8 cellular contexts compared by ENCODE assay signal in genomic region chr14:61178226-61179060, GRCh38.
A peak's percentile ranks its signal among the peaks of the same experiment; 100 is the strongest.
DNase-seq lines count a peak whose midpoint lies in the region; ATAC-seq, FAIRE-seq and TF ChIP-seq lines count a peak whose summit lies in the region.

No MANE protein-coding gene starts in this region.

- H3K27ac Mint-ChIP-seq in activated CD4-positive, alpha-beta memory T cell treated with anti-CD3 and anti-CD28 coated beads, Interleukin-2, amount 10 ng/mL, durations not matched to agents 7 days and 5 days = peak overlapping the region; percentile 87
- H3K27ac Mint-ChIP-seq in stimulated activated effector memory CD8-positive, alpha-beta T cell treated with anti-CD3 and anti-CD28 coated beads, Interleukin-12 subunit alpha, Interleukin-12 subunit beta, amount 100 ng/mL, for 72 hours = peak overlapping the region; percentile 30

- DNase-seq in activated CD4-positive, alpha-beta memory T cell treated with anti-CD3 and anti-CD28 coated beads, Interleukin-2, amount 10 ng/mL, durations not matched to agents 7 days and 5 days = peak; percentile 44
- DNase-seq in foreskin melanocyte (peak; percentile 90), NOMO-1 treated with dmso at 0.1 percent for 144 hours (lab: John Stamatoyannopoulos, UW; ENCODE audit: unreplicated experiment) (no peak), GM12892 (ENCODE audit: insufficient read length) (no peak), NK-92 (lab: John Stamatoyannopoulos, UW; ENCODE audit: unreplicated experiment) (no peak)
- DNase-seq in stimulated activated effector memory CD8-positive, alpha-beta T cell treated with anti-CD3 and anti-CD28 coated beads, Interleukin-12 subunit alpha, Interleukin-12 subunit beta, amount 100 ng/mL, for 72 hours (ENCODE audit: low spot score in 2 of 2) = peak in 1 of 2 donors; percentile 59

- H3K4me3 Mint-ChIP-seq in activated CD4-positive, alpha-beta memory T cell treated with anti-CD3 and anti-CD28 coated beads, Interleukin-2, amount 10 ng/mL, durations not matched to agents 7 days and 5 days = peak overlapping the region; percentile 74
- peak overlapping the region; percentile 31 for H3K4me3 Mint-ChIP-seq in stimulated activated effector memory CD8-positive, alpha-beta T cell treated with anti-CD3 and anti-CD28 coated beads, Interleukin-12 subunit alpha, Interleukin-12 subunit beta, amount 100 ng/mL, for 72 hours

- POLR2A ChIA-PET in activated CD4-positive, alpha-beta memory T cell treated with anti-CD3 and anti-CD28 coated beads, Interleukin-2, amount 10 ng/mL, durations not matched to agents 7 days and 5 days (lab: Charles Lee) = interaction anchor here (1.0 to 1.2 kb wide), 2 partner anchors 8 to 10 kb away, joined by 3 to 4 read pairs; no protein-coding TSS in a partner anchor

- H3K27me3 Mint-ChIP-seq in activated CD4-positive, alpha-beta memory T cell treated with anti-CD3 and anti-CD28 coated beads, Interleukin-2, amount 10 ng/mL, durations not matched to agents 7 days and 5 days = no peaks in the 10 kb centered on the region

- CTCF ChIA-PET in activated CD4-positive, alpha-beta memory T cell treated with anti-CD3 and anti-CD28 coated beads, Interleukin-2, amount 10 ng/mL, durations not matched to agents 7 days and 5 days (lab: Charles Lee) = interaction anchor here (0.6 to 0.7 kb wide), 3 partner anchors 72 to 856 kb away, joined by 3 to 4 read pairs (median 3); no protein-coding TSS in a partner anchor

- H3K9me3 Mint-ChIP-seq in activated CD4-positive, alpha-beta memory T cell treated with anti-CD3 and anti-CD28 coated beads, Interleukin-2, amount 10 ng/mL, durations not matched to agents 7 days and 5 days = peaks cover 2% of the 10 kb centered on the region
- H3K9me3 Mint-ChIP-seq in stimulated activated effector memory CD8-positive, alpha-beta T cell treated with anti-CD3 and anti-CD28 coated beads, Interleukin-12 subunit alpha, Interleukin-12 subunit beta, amount 100 ng/mL, for 72 hours = no peaks in the 10 kb centered on the region

- no peak for TF ChIP-seq POLR2A in GM12892 (IDR thresholded peaks at IDR 0.05; ENCODE audit: low read depth, low read length)

- FAIRE-seq in GM12892 (lab: Jason Lieb, UNC) = no peak

- ATAC-seq in HG03432 (IDR thresholded peaks at IDR 0.05; ENCODE audit: unreplicated experiment) (peak; percentile 51), HG02588 (IDR thresholded peaks at IDR 0.05; ENCODE audit: unreplicated experiment) (no peak)
- peak; percentile 60 for ATAC-seq in stimulated activated effector memory CD8-positive, alpha-beta T cell treated with anti-CD3 and anti-CD28 coated beads, Interleukin-12 subunit alpha, Interleukin-12 subunit beta, amount 100 ng/mL, for 72 hours

- no peaks in the 10 kb centered on the region for H3K36me3 Mint-ChIP-seq in activated CD4-positive, alpha-beta memory T cell treated with anti-CD3 and anti-CD28 coated beads, Interleukin-2, amount 10 ng/mL, durations not matched to agents 7 days and 5 days (ENCODE audit: low read depth)
- no peaks in the 10 kb centered on the region for H3K36me3 Mint-ChIP-seq in stimulated activated effector memory CD8-positive, alpha-beta T cell treated with anti-CD3 and anti-CD28 coated beads, Interleukin-12 subunit alpha, Interleukin-12 subunit beta, amount 100 ng/mL, for 72 hours

- peaks cover 51% of the 10 kb centered on the region for H3K4me1 Mint-ChIP-seq in activated CD4-positive, alpha-beta memory T cell treated with anti-CD3 and anti-CD28 coated beads, Interleukin-2, amount 10 ng/mL, durations not matched to agents 7 days and 5 days
- H3K4me1 Mint-ChIP-seq in stimulated activated effector memory CD8-positive, alpha-beta T cell treated with anti-CD3 and anti-CD28 coated beads, Interleukin-12 subunit alpha, Interleukin-12 subunit beta, amount 100 ng/mL, for 72 hours = peaks cover 28% of the 10 kb centered on the region

Comparison
In these comparisons a context has a peak if more than half of its experiments do, and no peak if none do; other contexts are left out.
1. DNase-seq: peak in activated CD4-positive, alpha-beta memory T cell treated with anti-CD3 and anti-CD28 coated beads, Interleukin-2, amount 10 ng/mL, durations not matched to agents 7 days and 5 days (single experiment) and foreskin melanocyte (single experiment); none in NOMO-1 treated with dmso at 0.1 percent for 144 hours (single experiment), GM12892 (single experiment) and NK-92 (single experiment).